ENCODE assay signal across 15 cellular contexts in genomic region chr1:183731151-183731550, GRCh38.
"Had no signal": no experiment of that assay in that cellular context is flagged by ENCODE, and none has a peak within 500 bp of the region (broad histone marks: within the 10 kb centered on the region; RNA-seq: fewer than 3 reads in every experiment).

No MANE protein-coding gene starts in this region.

- H3K36me3 Mint-ChIP-seq: activated naive CD4-positive, alpha-beta T cell treated with anti-CD3 and anti-CD28 coated beads, Interleukin-2, amount 50 U/mL, for 24 hours had no signal

- H3K27ac Mint-ChIP-seq: activated naive CD4-positive, alpha-beta T cell treated with anti-CD3 and anti-CD28 coated beads, Interleukin-2, amount 50 U/mL, for 24 hours; dendritic cell treated with granulocyte-macrophage colony-stimulating factor and Interleukin-4, amounts not matched to agents 40 ng/mL and 50 ng/mL, for 4 days; effector memory CD8-positive, alpha-beta T cell had no signal

- H3K9me3 Mint-ChIP-seq: activated naive CD4-positive, alpha-beta T cell treated with anti-CD3 and anti-CD28 coated beads, Interleukin-2, amount 50 U/mL, for 24 hours; dendritic cell treated with granulocyte-macrophage colony-stimulating factor and Interleukin-4, amounts not matched to agents 40 ng/mL and 50 ng/mL, for 4 days; effector memory CD8-positive, alpha-beta T cell had no signal

- H3K27me3 Mint-ChIP-seq: activated naive CD4-positive, alpha-beta T cell treated with anti-CD3 and anti-CD28 coated beads, Interleukin-2, amount 50 U/mL, for 24 hours; dendritic cell treated with granulocyte-macrophage colony-stimulating factor and Interleukin-4, amounts not matched to agents 40 ng/mL and 50 ng/mL, for 4 days had no signal

- H3K4me1 Mint-ChIP-seq: activated naive CD4-positive, alpha-beta T cell treated with anti-CD3 and anti-CD28 coated beads, Interleukin-2, amount 50 U/mL, for 24 hours had no signal

- DNase-seq: activated CD4-positive, alpha-beta T cell treated with anti-CD3 and anti-CD28 coated beads, Interleukin-2, amount 50 U/mL, for 1 hour; activated CD4-positive, CD25-positive, alpha-beta regulatory T cell; activated effector memory CD4-positive, alpha-beta T cell treated with Interleukin-2 at 50 U/mL for 16 hours; amniotic stem cell; body of pancreas; cerebellar nuclear complex; effector memory CD8-positive, alpha-beta T cell; hippocampal formation; ovary; stimulated activated CD4-positive, alpha-beta T cell treated with anti-CD3 and anti-CD28 coated beads, Interleukin-12 subunit alpha, Interleukin-12 subunit beta, amount 100 ng/mL, for 4 hours; stimulated activated naive CD4-positive, alpha-beta T cell; upper lobe of right lung had no signal

- H3K4me3 Mint-ChIP-seq: activated naive CD4-positive, alpha-beta T cell treated with anti-CD3 and anti-CD28 coated beads, Interleukin-2, amount 50 U/mL, for 24 hours; dendritic cell treated with granulocyte-macrophage colony-stimulating factor and Interleukin-4, amounts not matched to agents 40 ng/mL and 50 ng/mL, for 4 days; effector memory CD8-positive, alpha-beta T cell had no signal

- ATAC-seq: body of pancreas; effector memory CD8-positive, alpha-beta T cell; gastroesophageal sphincter; upper lobe of right lung had no signal
